Comparison of ENCODE assay signal across 2 cellular contexts in the genomic region with DNA sequence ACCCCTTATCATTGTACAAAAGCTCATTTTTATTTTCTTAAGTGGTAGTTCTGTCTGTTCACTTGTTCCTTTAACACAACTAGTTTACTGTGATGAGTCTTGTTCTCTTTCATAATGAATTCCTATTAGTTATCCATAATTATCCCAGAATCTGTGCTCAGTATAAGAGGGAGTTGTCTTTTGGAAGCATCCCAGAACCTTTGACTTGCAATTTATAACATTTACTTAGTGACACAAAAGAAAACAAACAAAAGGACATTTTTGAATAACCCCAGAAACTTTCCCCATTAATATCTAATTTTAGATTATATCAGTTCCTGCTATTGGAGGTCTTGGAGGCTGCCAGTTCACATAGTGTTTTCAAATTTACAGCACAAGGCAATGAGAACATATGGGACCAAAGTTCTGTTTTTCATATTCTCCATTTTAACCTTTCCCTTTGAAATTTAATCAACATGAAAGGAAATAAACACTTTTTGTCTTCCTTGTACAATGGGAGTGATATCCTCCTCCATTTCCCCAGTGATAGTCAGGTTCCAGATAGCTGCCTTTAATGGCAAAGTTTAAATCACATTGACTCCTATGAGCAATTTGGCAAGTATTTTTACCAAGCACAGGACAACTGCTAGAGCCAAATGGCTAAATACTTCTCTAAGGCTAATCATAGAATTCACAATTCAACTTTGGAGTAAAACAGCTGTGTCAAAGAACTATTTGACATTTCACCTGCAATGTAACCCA.
TF ChIP-seq lines count a peak whose summit lies in the region.

No MANE protein-coding gene starts in this region.

TF ChIP-seq in A549, 52 proteins besides CTCF, POLR2A, EP300 and RAD21:
- TF ChIP-seq CBX2 (IDR thresholded peaks at IDR 0.05; ENCODE audit: borderline replicate concordance, low read depth) (no peak), HMGXB4 (CRISPR knock-in tag; IDR thresholded peaks at IDR 0.05; ENCODE audit: borderline replicate concordance) (no peak), MAZ (IDR thresholded peaks at IDR 0.05; ENCODE audit: borderline replicate concordance, low read depth, low read length) (no peak), HOXB13 (CRISPR knock-in tag; IDR thresholded peaks at IDR 0.05; ENCODE audit: low read depth) (no peak), REST (IDR thresholded peaks at IDR 0.05) (no peak)
- TF ChIP-seq, protein P1, sequence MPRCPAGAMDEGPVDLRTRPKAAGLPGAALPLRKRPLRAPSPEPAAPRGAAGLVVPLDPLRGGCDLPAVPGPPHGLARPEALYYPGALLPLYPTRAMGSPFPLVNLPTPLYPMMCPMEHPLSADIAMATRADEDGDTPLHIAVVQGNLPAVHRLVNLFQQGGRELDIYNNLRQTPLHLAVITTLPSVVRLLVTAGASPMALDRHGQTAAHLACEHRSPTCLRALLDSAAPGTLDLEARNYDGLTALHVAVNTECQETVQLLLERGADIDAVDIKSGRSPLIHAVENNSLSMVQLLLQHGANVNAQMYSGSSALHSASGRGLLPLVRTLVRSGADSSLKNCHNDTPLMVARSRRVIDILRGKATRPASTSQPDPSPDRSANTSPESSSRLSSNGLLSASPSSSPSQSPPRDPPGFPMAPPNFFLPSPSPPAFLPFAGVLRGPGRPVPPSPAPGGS (IDR thresholded peaks at IDR 0.05), result no peak
- TF ChIP-seq, protein P2, sequence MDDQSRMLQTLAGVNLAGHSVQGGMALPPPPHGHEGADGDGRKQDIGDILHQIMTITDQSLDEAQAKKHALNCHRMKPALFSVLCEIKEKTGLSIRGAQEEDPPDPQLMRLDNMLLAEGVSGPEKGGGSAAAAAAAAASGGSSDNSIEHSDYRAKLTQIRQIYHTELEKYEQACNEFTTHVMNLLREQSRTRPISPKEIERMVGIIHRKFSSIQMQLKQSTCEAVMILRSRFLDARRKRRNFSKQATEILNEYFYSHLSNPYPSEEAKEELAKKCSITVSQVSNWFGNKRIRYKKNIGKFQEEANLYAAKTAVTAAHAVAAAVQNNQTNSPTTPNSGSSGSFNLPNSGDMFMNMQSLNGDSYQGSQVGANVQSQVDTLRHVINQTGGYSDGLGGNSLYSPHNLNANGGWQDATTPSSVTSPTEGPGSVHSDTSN (IDR thresholded peaks at IDR 0.05), result no peak

TF ChIP-seq in HCT116, 20 proteins besides CTCF, POLR2A, EP300 and RAD21:
- no peak for TF ChIP-seq SP1 (IDR thresholded peaks at IDR 0.05; ENCODE audit: low read depth)
- no peak for TF ChIP-seq ELF1 (IDR thresholded peaks at IDR 0.05; ENCODE audit: borderline replicate concordance, low read depth)
- TF ChIP-seq JUND (IDR thresholded peaks at IDR 0.05), result no peak
- no peak for TF ChIP-seq CEBPB (IDR thresholded peaks at IDR 0.05; ENCODE audit: low read depth)
- TF ChIP-seq ATF3 (IDR thresholded peaks at IDR 0.05), result no peak
- no peak for TF ChIP-seq EGR1 (IDR thresholded peaks at IDR 0.05; ENCODE audit: low read depth)
- no peak for TF ChIP-seq SRF (IDR thresholded peaks at IDR 0.05; ENCODE audit: low read depth)
- TF ChIP-seq, protein P3, sequence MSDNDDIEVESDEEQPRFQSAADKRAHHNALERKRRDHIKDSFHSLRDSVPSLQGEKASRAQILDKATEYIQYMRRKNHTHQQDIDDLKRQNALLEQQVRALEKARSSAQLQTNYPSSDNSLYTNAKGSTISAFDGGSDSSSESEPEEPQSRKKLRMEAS (IDR thresholded peaks at IDR 0.05), result no peak
- TF ChIP-seq ZFX (IDR thresholded peaks at IDR 0.05), result no peak
- no peak for TF ChIP-seq POLR2AphosphoS5 (IDR thresholded peaks at IDR 0.05; ENCODE audit: low read depth, low read length)
- no peak for TF ChIP-seq SIN3A (IDR thresholded peaks at IDR 0.05; ENCODE audit: low read depth)
- TF ChIP-seq EZH2phosphoT487 (IDR thresholded peaks at IDR 0.05; ENCODE audit: borderline replicate concordance), result no peak
- TF ChIP-seq EZH2 (IDR thresholded peaks at IDR 0.05), result no peak
- no peak for TF ChIP-seq REST (IDR thresholded peaks at IDR 0.05; ENCODE audit: low read depth)
- TF ChIP-seq FOSL1 (IDR thresholded peaks at IDR 0.05; ENCODE audit: low read depth), result no peak
- TF ChIP-seq CBX3 (IDR thresholded peaks at IDR 0.05; ENCODE audit: low read depth), result no peak
